In genomic region chr1:160781914-160782689, GRCh38 we compare ENCODE assay signal across 8 cellular contexts. TPM values are rescaled to one million over a fixed set of nuclear protein-coding genes. Genes with fewer than 3 reads are reported as not detected.
DNase-seq lines count a peak whose midpoint lies in the region; ATAC-seq and TF ChIP-seq lines count a peak whose summit lies in the region.

No MANE protein-coding gene starts in this region.

- no peaks in the 10 kb centered on the region for H3K9me3 ChIP-seq in CD4-positive, alpha-beta T cell (ENCODE audit: control insufficient read depth, low read length)
- H3K9me3 ChIP-seq in colonic mucosa, result no peaks in the 10 kb centered on the region

- peak overlapping the region; percentile 6 to 49 for H3K9ac ChIP-seq in colonic mucosa (ENCODE audit: low read depth in 2 of 2, low read length in 2 of 2)

- H3K27me3 Mint-ChIP-seq in CD4-positive, alpha-beta T cell, result no peaks in the 10 kb centered on the region

- no peaks in the 10 kb centered on the region for H3K9me3 Mint-ChIP-seq in CD4-positive, alpha-beta T cell

- H3K27ac ChIP-seq in CD4-positive, alpha-beta T cell (ENCODE audit: low read depth, low read length), result no peak overlapping the region
- H3K27ac ChIP-seq in colonic mucosa, result peak overlapping the region; percentile 86

- H3K36me3 ChIP-seq in colonic mucosa, result no peaks in the 10 kb centered on the region

- no peak overlapping the region for H3K4me3 ChIP-seq in colonic mucosa

- DNase-seq in CD4-positive, alpha-beta T cell, result no peak
- DNase-seq in colonic mucosa (peak; percentile 34), midbrain (lab: John Stamatoyannopoulos, UW) (no peak), NCI-H2081 (lab: John Stamatoyannopoulos, UW) (no peak), NCI-H2029 (lab: John Stamatoyannopoulos, UW) (no peak)
- DNase-seq in effector CD4-positive, alpha-beta T cell, result no peak

- intact Hi-C loops in CD4-positive, alpha-beta T cell (cut with DNase I, micrococcal nuclease), result no loop called here
- intact Hi-C loops in colonic mucosa (cut with DNase I), result no loop called here

- H3K27me3 ChIP-seq in CD4-positive, alpha-beta T cell (ENCODE audit: control insufficient read depth, insufficient read depth, low read length), result no peaks in the 10 kb centered on the region
- no peaks in the 10 kb centered on the region for H3K27me3 ChIP-seq in colonic mucosa

- CTCF ChIA-PET in CD4-positive, alpha-beta T cell (lab: Charles Lee), result interaction anchor here (0.9 kb wide), 3 partner anchors 14 to 100 kb away, joined by 3 to 5 read pairs (median 3); no protein-coding TSS in a partner anchor

- no peaks in the 10 kb centered on the region for H3K36me3 Mint-ChIP-seq in CD4-positive, alpha-beta T cell (ENCODE audit: low read depth)

- no peak overlapping the region for H3K4me3 Mint-ChIP-seq in CD4-positive, alpha-beta T cell

- POLR2A ChIA-PET in CD4-positive, alpha-beta T cell (lab: Charles Lee), result interaction anchor here (0.6 to 1.3 kb wide), 4 partner anchors 13 to 58 kb away, joined by 3 to 10 read pairs (median 4); no protein-coding TSS in a partner anchor

- ATAC-seq in CD4-positive, alpha-beta T cell (ENCODE audit: poor library complexity), result peak; percentile 59
- peak; percentile 83 for ATAC-seq in GM19328 (IDR thresholded peaks at IDR 0.05; ENCODE audit: unreplicated experiment)
- peak; percentile 83 for ATAC-seq in HG03354 (IDR thresholded peaks at IDR 0.05; ENCODE audit: poor library complexity, severe bottlenecking, unreplicated experiment)

- peak overlapping the region; percentile 24 for H3K27ac Mint-ChIP-seq in CD4-positive, alpha-beta T cell

- peaks cover 15% of the 10 kb centered on the region for H3K4me1 ChIP-seq in colonic mucosa

- peaks cover 25% of the 10 kb centered on the region for H3K4me1 Mint-ChIP-seq in CD4-positive, alpha-beta T cell (ENCODE audit: low read depth)

- no peak for TF ChIP-seq CTCF in CD4-positive, alpha-beta T cell (IDR thresholded peaks at IDR 0.05)
- no peak for TF ChIP-seq CTCF in colonic mucosa (IDR thresholded peaks at IDR 0.05)

RNA-seq across cellular contexts. Expression of gene LY9, which starts 13.9 kb away (rescaled TPM):
- 100 to 1,000 TPM; 124 TPM for total RNA-seq in CD4-positive, alpha-beta T cell
- 1 to 10 TPM; 1.2 to 2.7 TPM for total RNA-seq in colonic mucosa

RNA-seq across cellular contexts. Expression of gene SLAMF7, which starts 43.1 kb away (rescaled TPM):
- under 1 TPM; 0.69 to 0.78 TPM for total RNA-seq in CD4-positive, alpha-beta T cell
- total RNA-seq in colonic mucosa, result 1 to 10 TPM; 4.9 to 7.0 TPM

Comparison
In these comparisons a context has a peak if more than half of its experiments do, and no peak if none do; other contexts are left out.
1. RNA of gene LY9, which starts 13.9 kb away (total RNA-seq): 124 TPM in CD4-positive, alpha-beta T cell; 1.2 to 2.7 TPM in colonic mucosa; every median in the first group is over 10 times any median in the second.
2. Peak in every context shown above with its lines, with median percentiles within 50 percentile points of each other: ATAC-seq.